Comparison of ENCODE assay signal across 16 cellular contexts in the genomic region with DNA sequence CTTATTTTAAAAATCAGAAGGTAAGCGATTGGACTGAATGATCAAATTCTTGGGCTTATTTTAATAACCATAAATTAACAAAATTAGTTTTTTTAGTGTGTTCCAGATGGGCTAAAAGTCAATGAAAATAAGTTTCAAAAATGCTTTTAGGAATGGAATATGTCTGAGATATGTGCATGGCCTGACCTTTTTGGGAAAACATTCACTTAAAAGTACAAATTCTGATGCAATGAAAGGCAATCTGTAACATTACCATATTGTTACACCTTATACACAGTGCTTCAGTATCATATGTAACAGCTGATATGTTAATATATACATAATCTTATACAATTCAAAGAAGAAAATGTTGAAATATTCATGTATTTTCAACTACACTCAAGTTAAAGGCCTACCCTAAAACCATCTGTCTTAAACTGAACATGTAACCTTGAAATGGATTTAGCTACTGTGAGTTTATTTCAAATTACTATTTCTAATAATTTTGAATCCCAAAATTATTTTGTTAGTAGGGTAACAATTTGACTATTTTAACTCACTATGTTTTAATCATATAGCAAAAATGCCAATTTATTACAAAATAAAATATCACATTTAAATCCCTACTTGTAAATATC.
DNase-seq lines count a peak whose midpoint lies in the region; ATAC-seq, FAIRE-seq and TF ChIP-seq lines count a peak whose summit lies in the region.
"Had no signal": no experiment of that assay in that cellular context is flagged by ENCODE, and none has a peak within 500 bp of the region (broad histone marks: within the 10 kb centered on the region; RNA-seq: fewer than 3 reads in every experiment).

No MANE protein-coding gene starts in this region.

- TF ChIP-seq POLR2A in K562 (conservative IDR thresholded peaks at IDR 0.05): no peak

- no peaks in the 10 kb centered on the region for H3K9me1 ChIP-seq in K562 (ENCODE audit: control insufficient read depth, insufficient read depth, low read length)

- ATAC-seq in K562 (peak; percentile 78), HG03439 (IDR thresholded peaks at IDR 0.05; ENCODE audit: unreplicated experiment) (no peak)

- no peak for TF ChIP-seq CTCF in K562 (IDR thresholded peaks at IDR 0.05 in 2 of 3, conservative IDR thresholded peaks at IDR 0.05 in 1 of 3; ENCODE audit: insufficient read depth in 2 of 3, low read depth in 1 of 3, low read length in 3 of 3)

- H3K36me3 ChIP-seq in K562 (ENCODE audit: control insufficient read depth, insufficient read depth, low read length): peaks cover 16% of the 10 kb centered on the region

- no peak overlapping the region for H2AFZ ChIP-seq in K562 (ENCODE audit: low read depth, low read length)

- no peaks in the 10 kb centered on the region for H3K4me1 ChIP-seq in K562 (replicated peaks in 1 of 2; ENCODE audit: control insufficient read depth in 2 of 2, insufficient read depth in 2 of 2, low read length in 2 of 2)

- no peaks in the 10 kb centered on the region for H3K79me2 ChIP-seq in K562 (ENCODE audit: control insufficient read depth, insufficient read depth, low read length)

- no peak overlapping the region for H3K4me3 ChIP-seq in K562

- in situ Hi-C loops in K562 (cut with MboI): no loop called here

- TF ChIP-seq RAD21 in K562 (CRISPR knock-in tag; conservative IDR thresholded peaks at IDR 0.05 in 1 of 2, IDR thresholded peaks at IDR 0.05 in 1 of 2): no peak

- intact Hi-C loops in K562 (cut with micrococcal nuclease): loop anchor here (5.0 kb wide), 1 partner anchor 83 kb away; the partner anchor contains the start of gene EEA1

- TF ChIP-seq EP300 in K562 (IDR thresholded peaks at IDR 0.05; ENCODE audit: low read length): peak; percentile 56; the same call in 1 of the 2 replicates

- CTCF ChIA-PET in K562 (lab: Yijun Ruan, JAX; ENCODE audit: low intra/inter-chr PET ratio): no interaction called here

- BruUV-seq in K562 (replicated peaks; lab: Mats Ljungman, UMichigan): no TSS peak

- no peak overlapping the region for H3K9ac ChIP-seq in K562 (ENCODE audit: insufficient read depth in 1 of 2, low read depth in 2 of 2, low read length in 2 of 2)
- H3K9ac ChIP-seq: SK-N-SH had no signal

- POLR2A ChIA-PET in K562 (lab: Yijun Ruan, JAX): no interaction called here

- WGBS in K562 (ENCODE audit: insufficient coverage, low coverage, missing lambda C conversion rate): 95% methylated on average over 1 of the region's 1 CpG

- no peaks in the 10 kb centered on the region for H3K9me3 ChIP-seq in K562 (replicated peaks; ENCODE audit: control insufficient read depth, insufficient read depth, low read depth, low read length)
- H3K9me3 ChIP-seq: Caco-2 had no signal

- H4K20me1 ChIP-seq in K562 (replicated peaks; ENCODE audit: control insufficient read depth, insufficient read depth, low read length): no peaks in the 10 kb centered on the region

- H3K4me2 ChIP-seq in K562 (ENCODE audit: insufficient read depth, low read length): no peak overlapping the region
- H3K4me2 ChIP-seq: SK-N-SH had no signal

- DNase-seq in LoVo (ENCODE audit: low spot score) (peak; percentile 16), K562 (ENCODE audit: extremely low read depth in 1 of 4, low spot score in 3 of 4) (no peak), fibroblast of peridontal ligament (ENCODE audit: extremely low read depth) (peak; percentile 24), NCI-H1930 (lab: John Stamatoyannopoulos, UW) (no peak), ureter (ENCODE audit: low spot score) (no peak)
- DNase-seq in stimulated activated CD4-positive, alpha-beta T cell treated with anti-CD3 and anti-CD28 coated beads, Interleukin-12 subunit alpha, Interleukin-12 subunit beta, amount 100 ng/mL, for 4 hours: no peak
- DNase-seq: Caco-2; CD4-positive, CD25-positive, alpha-beta regulatory T cell; EL; HCEC 1CT; NCI-H1436 treated with DMSO at 0.1 percent for 48 hours; NCI-H2081; NCI-H510A; NCI-H82; SK-N-SH had no signal

- H3K27me3 ChIP-seq in K562 (ENCODE audit: control insufficient read depth in 2 of 2, insufficient read depth in 2 of 2, low read length in 2 of 2): no peaks in the 10 kb centered on the region

- peak; percentile 11 for FAIRE-seq in K562 (lab: Jason Lieb, UNC)

- H3K27ac ChIP-seq in K562 (ENCODE audit: extremely low read depth, low read depth, low read length): no peak overlapping the region

TF ChIP-seq in K562, 482 proteins besides CTCF, POLR2A, EP300 and RAD21 (continues in another document):
- TF ChIP-seq TRIM24 (IDR thresholded peaks at IDR 0.05) (peak; percentile 89 to 94), DDX20 (tag; IDR thresholded peaks at IDR 0.05; ENCODE audit: low read depth) (0 out of 2 replicates have a peak, but pooled peaks have one; percentile 42), ZNF589 (CRISPR knock-in tag; IDR thresholded peaks at IDR 0.05; ENCODE audit: low read depth) (peak; percentile 52; the same call in 1 of the 2 replicates), ZNF280B (CRISPR knock-in tag; IDR thresholded peaks at IDR 0.05) (no peak), NR2C1 (IDR thresholded peaks at IDR 0.05) (no peak), NR2C1 (tag; IDR thresholded peaks at IDR 0.05) (peak; percentile 38; the same call in 1 of the 2 replicates), EP400 (IDR thresholded peaks at IDR 0.05) (0 out of 2 replicates have a peak, but pooled peaks have one; percentile 21), ATF4 (CRISPR knock-in tag; IDR thresholded peaks at IDR 0.05) (peak; percentile 73; the same call in 1 of the 2 replicates), ZNF175 (CRISPR knock-in tag; IDR thresholded peaks at IDR 0.05; ENCODE audit: low read depth) (0 out of 2 replicates have a peak, but pooled peaks have one; percentile 52), POLR2H (tag; IDR thresholded peaks at IDR 0.05; ENCODE audit: low read depth) (peak; percentile 63), L3MBTL2 (IDR thresholded peaks at IDR 0.05) (peak; percentile 33; the same call in 1 of the 2 replicates), RBBP5 (IDR thresholded peaks at IDR 0.05; ENCODE audit: borderline replicate concordance, insufficient read depth, low read length, poor library complexity, severe bottlenecking) (no peak), NCOA1 (IDR thresholded peaks at IDR 0.05; ENCODE audit: low read depth) (no peak), CEBPG (CRISPR knock-in tag; IDR thresholded peaks at IDR 0.05) (peak; percentile 72), CEBPG (tag; conservative IDR thresholded peaks at IDR 0.05 in 1 of 2, IDR thresholded peaks at IDR 0.05 in 1 of 2) (peak; percentile 85 to 98), ZNF583 (CRISPR knock-in tag; IDR thresholded peaks at IDR 0.05) (no peak), ZNF584 (CRISPR knock-in tag; IDR thresholded peaks at IDR 0.05; ENCODE audit: low read depth) (peak; percentile 76; the same call in 1 of the 2 replicates), JUND (IDR thresholded peaks at IDR 0.05; ENCODE audit: borderline replicate concordance, low read depth, low read length) (peak; percentile 58; the same call in 1 of the 2 replicates), JUND (tag; IDR thresholded peaks at IDR 0.05; ENCODE audit: borderline replicate concordance, low read depth, low read length) (no peak), ERF (CRISPR knock-in tag; IDR thresholded peaks at IDR 0.05) (no peak), NR2C2 (CRISPR knock-in tag; IDR thresholded peaks at IDR 0.05) (no peak), NR2C2 (tag; IDR thresholded peaks at IDR 0.05) (peak; percentile 51), MIER1 (IDR thresholded peaks at IDR 0.05; ENCODE audit: low read depth) (no peak)
- TF ChIP-seq, protein P1, sequence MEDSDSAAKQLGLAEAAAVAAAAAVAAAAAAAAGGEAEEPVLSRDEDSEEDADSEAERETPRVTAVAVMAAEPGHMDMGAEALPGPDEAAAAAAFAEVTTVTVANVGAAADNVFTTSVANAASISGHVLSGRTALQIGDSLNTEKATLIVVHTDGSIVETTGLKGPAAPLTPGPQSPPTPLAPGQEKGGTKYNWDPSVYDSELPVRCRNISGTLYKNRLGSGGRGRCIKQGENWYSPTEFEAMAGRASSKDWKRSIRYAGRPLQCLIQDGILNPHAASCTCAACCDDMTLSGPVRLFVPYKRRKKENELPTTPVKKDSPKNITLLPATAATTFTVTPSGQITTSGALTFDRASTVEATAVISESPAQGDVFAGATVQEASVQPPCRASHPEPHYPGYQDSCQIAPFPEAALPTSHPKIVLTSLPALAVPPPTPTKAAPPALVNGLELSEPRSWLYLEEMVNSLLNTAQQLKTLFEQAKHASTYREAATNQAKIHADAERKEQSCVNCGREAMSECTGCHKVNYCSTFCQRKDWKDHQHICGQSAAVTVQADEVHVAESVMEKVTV (CRISPR knock-in tag; IDR thresholded peaks at IDR 0.05): no peak
- TF ChIP-seq, protein P2, sequence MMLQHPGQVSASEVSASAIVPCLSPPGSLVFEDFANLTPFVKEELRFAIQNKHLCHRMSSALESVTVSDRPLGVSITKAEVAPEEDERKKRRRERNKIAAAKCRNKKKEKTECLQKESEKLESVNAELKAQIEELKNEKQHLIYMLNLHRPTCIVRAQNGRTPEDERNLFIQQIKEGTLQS (IDR thresholded peaks at IDR 0.05): peak; percentile 84; the same call in 1 of the 2 replicates
- TF ChIP-seq, protein P2 (CRISPR knock-in tag; conservative IDR thresholded peaks at IDR 0.05): no peak

Comparison
In these comparisons a context has a peak if more than half of its experiments do, and no peak if none do; other contexts are left out.
1. DNase-seq: peak in LoVo (single experiment) and fibroblast of peridontal ligament (single experiment); none in K562 (0 of 4), stimulated activated CD4-positive, alpha-beta T cell treated with anti-CD3 and anti-CD28 coated beads, Interleukin-12 subunit alpha, Interleukin-12 subunit beta, amount 100 ng/mL, for 4 hours (single experiment), NCI-H1930 (0 of 2) and ureter (single experiment).